8 cellular contexts compared by ENCODE assay signal in genomic region chr19:21482863-21483276, GRCh38. TPM values are rescaled to one million over a fixed set of nuclear protein-coding genes. Genes with fewer than 3 reads are reported as not detected.
DNase-seq lines count a peak whose midpoint lies in the region; ATAC-seq and TF ChIP-seq lines count a peak whose summit lies in the region.

No MANE protein-coding gene starts in this region.

- no peaks in the 10 kb centered on the region for H3K4me1 ChIP-seq in neutrophil (ENCODE audit: control insufficient read depth in 1 of 2, insufficient read depth in 1 of 2, low read depth in 1 of 2, low read length in 1 of 2)
- H3K4me1 ChIP-seq in testis, result no peaks in the 10 kb centered on the region

- CTCF ChIA-PET in CD4-positive, alpha-beta T cell (lab: Charles Lee), result interaction anchor here (0.5 to 2.1 kb wide), 3 partner anchors 23 to 280 kb away, joined by 4 to 14 read pairs (median 5); partner anchors contain the start of gene ZNF429

- POLR2A ChIA-PET in CD4-positive, alpha-beta T cell (lab: Charles Lee), result no interaction called here

- intact Hi-C loops in CD4-positive, alpha-beta T cell (cut with DNase I, micrococcal nuclease), result loop anchor here (1.0 to 5.0 kb wide), 4 partner anchors 280 to 1486 kb away; no protein-coding TSS in a partner anchor
- intact Hi-C loops in testis (cut with DNase I; ENCODE audit: low total_unique reads), result no loop called here

- no peak overlapping the region for H3K27ac Mint-ChIP-seq in CD4-positive, alpha-beta T cell

- no peaks in the 10 kb centered on the region for H3K9me3 ChIP-seq in CD4-positive, alpha-beta T cell (ENCODE audit: control insufficient read depth, low read length)
- no peaks in the 10 kb centered on the region for H3K9me3 ChIP-seq in neutrophil
- H3K9me3 ChIP-seq in testis, result no peaks in the 10 kb centered on the region

- no peak overlapping the region for H3K27ac ChIP-seq in CD4-positive, alpha-beta T cell (ENCODE audit: low read depth, low read length)
- peak overlapping the region; percentile 7 for H3K27ac ChIP-seq in neutrophil
- no peak overlapping the region for H3K27ac ChIP-seq in testis

- peak; percentile 49 to 74 (median 56) for DNase-seq in CD4-positive, alpha-beta T cell
- DNase-seq in NCI-H1105 (lab: John Stamatoyannopoulos, UW), result peak; percentile 45
- peak; percentile 83 for DNase-seq in activated CD8-positive, alpha-beta memory T cell treated with anti-CD3 and anti-CD28 coated beads for 24 hours
- peak; percentile 45 to 51 for DNase-seq in erythroblast (lab: John Stamatoyannopoulos, UW)
- peak; percentile 67 for DNase-seq in testis
- no peak for DNase-seq in NCI-H1436 (lab: John Stamatoyannopoulos, UW)
- DNase-seq in HCEC 1CT, result no peak

- H3K36me3 ChIP-seq in neutrophil, result no peaks in the 10 kb centered on the region
- H3K36me3 ChIP-seq in testis (ENCODE audit: low read depth, missing control alignments), result no peaks in the 10 kb centered on the region

- H3K4me3 ChIP-seq in neutrophil (ENCODE audit: low read depth in 1 of 2, low read length in 1 of 2), result no peak overlapping the region
- peak overlapping the region; percentile 45 for H3K4me3 ChIP-seq in testis

- no peaks in the 10 kb centered on the region for H3K36me3 Mint-ChIP-seq in CD4-positive, alpha-beta T cell (ENCODE audit: low read depth)

- peak; percentile 79 for ATAC-seq in CD4-positive, alpha-beta T cell (ENCODE audit: poor library complexity)

- no peaks in the 10 kb centered on the region for H3K27me3 Mint-ChIP-seq in CD4-positive, alpha-beta T cell

- no peak overlapping the region for H3K4me3 Mint-ChIP-seq in CD4-positive, alpha-beta T cell

- no peaks in the 10 kb centered on the region for H3K27me3 ChIP-seq in CD4-positive, alpha-beta T cell (ENCODE audit: control insufficient read depth, insufficient read depth, low read length)
- H3K27me3 ChIP-seq in neutrophil (no peaks in the 10 kb centered on the region), testis (no peaks in the 10 kb centered on the region)

- TF ChIP-seq POLR2A in erythroblast (IDR thresholded peaks at IDR 0.05; ENCODE audit: low read length) (no peak), testis (IDR thresholded peaks at IDR 0.05) (no peak)

- TF ChIP-seq CTCF in CD4-positive, alpha-beta T cell (IDR thresholded peaks at IDR 0.05), result peak; percentile 82
- TF ChIP-seq CTCF in neutrophil (IDR thresholded peaks at IDR 0.05) (peak; percentile 82), testis (IDR thresholded peaks at IDR 0.05) (peak; percentile 55 to 73 (median 63))

- WGBS in testis, 2 donors, result 16 to 59% methylated on average over 10 to 18 of the region's 18 CpGs

- H3K9me3 Mint-ChIP-seq in CD4-positive, alpha-beta T cell, result no peaks in the 10 kb centered on the region

- no peaks in the 10 kb centered on the region for H3K4me1 Mint-ChIP-seq in CD4-positive, alpha-beta T cell (ENCODE audit: low read depth)

RNA-seq across cellular contexts. Expression of gene ZNF429, which starts 22.5 kb away (rescaled TPM):
- total RNA-seq in CD4-positive, alpha-beta T cell, result 1 to 10 TPM; 8.0 to 9.2 TPM
- 10 to 100 TPM; 32.3 to 40.9 TPM for total RNA-seq in testis
- 10.1 TPM for polyA plus RNA-seq in testis (ENCODE audit: insufficient read depth, low read depth, low replicate concordance)

Comparison
In these comparisons a context has a peak if more than half of its experiments do, and no peak if none do; other contexts are left out.
1. DNase-seq: peak in CD4-positive, alpha-beta T cell (10 of 10), NCI-H1105 (single experiment), activated CD8-positive, alpha-beta memory T cell treated with anti-CD3 and anti-CD28 coated beads for 24 hours (single experiment), erythroblast (2 of 2) and testis (single experiment); none in NCI-H1436 (single experiment) and HCEC 1CT (single experiment).
2. H3K4me3 ChIP-seq: peak in testis (2 of 2); none in neutrophil (0 of 2).
3. Peak in every context shown above with its lines, with median percentiles within 50 percentile points of each other: CTCF ChIP-seq.